ENCODE assay signal across 17 cellular contexts in genomic region chr2:45218931-45219339, GRCh38.
DNase-seq lines count a peak whose midpoint lies in the region; ATAC-seq and TF ChIP-seq lines count a peak whose summit lies in the region.
"Had no signal": no experiment of that assay in that cellular context is flagged by ENCODE, and none has a peak within 500 bp of the region (broad histone marks: within the 10 kb centered on the region; RNA-seq: fewer than 3 reads in every experiment).

No MANE protein-coding gene starts in this region.

- ATAC-seq in upper lobe of right lung = peak; percentile 92
- ATAC-seq: activated naive CD8-positive, alpha-beta T cell treated with anti-CD3 and anti-CD28 coated beads, Interleukin-2, amount 50 U/mL, for 24 hours had no signal

- in situ Hi-C loops in T47D (cut with HindIII; ENCODE audit: low pct_unique_long_range_greater_than_20kb, low sequenced_read_pairs) = no loop called here

- POLR2A ChIA-PET in MCF 10A (lab: Yijun Ruan, JAX) = no interaction called here
- POLR2A ChIA-PET in CD8-positive, alpha-beta memory T cell (lab: Charles Lee) = no interaction called here

- no peaks in the 10 kb centered on the region for H3K27me3 Mint-ChIP-seq in MCF 10A (ENCODE audit: insufficient read depth, unreplicated experiment)
- peaks cover 16 to 35% of the 10 kb centered on the region in 2 donors for H3K27me3 Mint-ChIP-seq in CD8-positive, alpha-beta memory T cell

- no peaks in the 10 kb centered on the region for H3K9me3 Mint-ChIP-seq in MCF 10A (ENCODE audit: unreplicated experiment)
- peaks cover 0 to 2% (median 0%) of the 10 kb centered on the region in 5 donors for H3K9me3 Mint-ChIP-seq in CD8-positive, alpha-beta memory T cell
- H3K9me3 Mint-ChIP-seq: activated naive CD8-positive, alpha-beta T cell treated with anti-CD3 and anti-CD28 coated beads, Interleukin-2, amount 50 U/mL, for 24 hours had no signal

- CTCF ChIA-PET in MCF 10A (lab: Yijun Ruan, JAX) = interaction anchor here (1.0 kb wide), 1 partner anchor 19 kb away, joined by 4 read pairs; no protein-coding TSS in a partner anchor
- CTCF ChIA-PET in CD8-positive, alpha-beta memory T cell (lab: Charles Lee) = no interaction called here

- H3K4me3 Mint-ChIP-seq in MCF 10A (ENCODE audit: unreplicated experiment) = no peak overlapping the region
- H3K4me3 Mint-ChIP-seq in CD8-positive, alpha-beta memory T cell = no peak overlapping the region
- H3K4me3 Mint-ChIP-seq: activated naive CD8-positive, alpha-beta T cell treated with anti-CD3 and anti-CD28 coated beads, Interleukin-2, amount 50 U/mL, for 24 hours; CD14-positive monocyte; nephron had no signal

- H3K36me3 ChIP-seq in upper lobe of right lung = no peaks in the 10 kb centered on the region
- H3K36me3 ChIP-seq in CD8-positive, alpha-beta memory T cell (ENCODE audit: insufficient read depth, low read length) = no peaks in the 10 kb centered on the region
- H3K36me3 ChIP-seq: cardiac muscle cell had no signal

- no peak overlapping the region for H3K27ac ChIP-seq in upper lobe of right lung
- no peak overlapping the region for H3K27ac ChIP-seq in CD8-positive, alpha-beta memory T cell (ENCODE audit: low read depth, low read length)
- H3K27ac ChIP-seq: A549, cardiac muscle cell had no signal

- no TSS peak for BruUV-seq in MCF 10A (replicated peaks; lab: Mats Ljungman, UMichigan)

- H3K4me1 Mint-ChIP-seq in MCF 10A (ENCODE audit: insufficient read depth, unreplicated experiment) = no peaks in the 10 kb centered on the region
- no peaks in the 10 kb centered on the region for H3K4me1 Mint-ChIP-seq in CD8-positive, alpha-beta memory T cell
- H3K4me1 Mint-ChIP-seq: activated naive CD8-positive, alpha-beta T cell treated with anti-CD3 and anti-CD28 coated beads, Interleukin-2, amount 50 U/mL, for 24 hours; CD14-positive monocyte; nephron had no signal

- H3K27me3 ChIP-seq in upper lobe of right lung = no peaks in the 10 kb centered on the region
- H3K27me3 ChIP-seq in CD8-positive, alpha-beta memory T cell (ENCODE audit: insufficient read depth, low read length, poor library complexity, severe bottlenecking) = no peaks in the 10 kb centered on the region
- H3K27me3 ChIP-seq: cardiac muscle cell had no signal

- intact Hi-C loops in MCF 10A (cut with micrococcal nuclease) = no loop called here
- intact Hi-C loops in upper lobe of right lung (cut with DNase I) = no loop called here

- H3K9me3 ChIP-seq in upper lobe of right lung = no peaks in the 10 kb centered on the region
- no peaks in the 10 kb centered on the region for H3K9me3 ChIP-seq in CD8-positive, alpha-beta memory T cell (ENCODE audit: low read length)

- H3K27ac Mint-ChIP-seq in MCF 10A (ENCODE audit: low read depth, unreplicated experiment) = no peak overlapping the region
- no peak overlapping the region for H3K27ac Mint-ChIP-seq in CD8-positive, alpha-beta memory T cell
- H3K27ac Mint-ChIP-seq: activated naive CD8-positive, alpha-beta T cell treated with anti-CD3 and anti-CD28 coated beads, Interleukin-2, amount 50 U/mL, for 24 hours; CD14-positive monocyte; nephron had no signal

- H3K36me3 Mint-ChIP-seq in MCF 10A (ENCODE audit: insufficient read depth, unreplicated experiment) = no peaks in the 10 kb centered on the region
- no peaks in the 10 kb centered on the region for H3K36me3 Mint-ChIP-seq in CD8-positive, alpha-beta memory T cell
- H3K36me3 Mint-ChIP-seq: CD14-positive monocyte had no signal

- H3K4me3 ChIP-seq in epithelial cell of esophagus (ENCODE audit: low read length) (no peak overlapping the region), upper lobe of right lung (no peak overlapping the region)
- no peak overlapping the region for H3K4me3 ChIP-seq in CD8-positive, alpha-beta memory T cell (ENCODE audit: low read length)
- H3K4me3 ChIP-seq: A549, cardiac muscle cell had no signal

- no peaks in the 10 kb centered on the region for H3K4me1 ChIP-seq in upper lobe of right lung
- no peaks in the 10 kb centered on the region for H3K4me1 ChIP-seq in CD8-positive, alpha-beta memory T cell (ENCODE audit: insufficient read depth, low read length)
- H3K4me1 ChIP-seq: A549 had no signal

- DNase-seq in T47D (ENCODE audit: low read depth in 1 of 2, low spot score in 1 of 2) (peak; percentile 56 to 78), MCF 10A (ENCODE audit: unreplicated experiment) (no peak), NCI-H2196 treated with DMSO at 0.1 percent for 48 hours (lab: John Stamatoyannopoulos, UW; ENCODE audit: unreplicated experiment) (peak; percentile 54), epithelial cell of esophagus (ENCODE audit: low read depth) (peak; percentile 69), upper lobe of right lung (peak; percentile 82), GM19240 (ENCODE audit: insufficient read length, low spot score) (no peak)
- DNase-seq in stimulated activated CD4-positive, alpha-beta T cell treated with anti-CD3 and anti-CD28 coated beads, Interleukin-2, amount 100 ng/mL, for 24 hours = no peak
- DNase-seq in CD8-positive, alpha-beta memory T cell = no peak
- DNase-seq: activated naive CD8-positive, alpha-beta T cell treated with anti-CD3 and anti-CD28 coated beads, Interleukin-2, amount 50 U/mL, for 24 hours; glutamatergic neuron; MM.1S; Right ventricle myocardium superior; T-helper 2 cell had no signal

- no peak for TF ChIP-seq CTCF in MCF 10A (IDR thresholded peaks at IDR 0.05; ENCODE audit: unreplicated experiment)
- no peak for TF ChIP-seq CTCF in epithelial cell of esophagus (IDR thresholded peaks at IDR 0.05; ENCODE audit: insufficient read depth, low read depth, low read length, missing control alignments)
- no peak for TF ChIP-seq CTCF in upper lobe of right lung (IDR thresholded peaks at IDR 0.05)

Comparison
In these comparisons a context has a peak if more than half of its experiments do, and no peak if none do; other contexts are left out.
1. DNase-seq: peak in T47D (2 of 2), NCI-H2196 treated with DMSO at 0.1 percent for 48 hours (single experiment), epithelial cell of esophagus (single experiment) and upper lobe of right lung (single experiment); none in MCF 10A (single experiment), stimulated activated CD4-positive, alpha-beta T cell treated with anti-CD3 and anti-CD28 coated beads, Interleukin-2, amount 100 ng/mL, for 24 hours (0 of 2), GM19240 (single experiment) and CD8-positive, alpha-beta memory T cell (0 of 5).